In the genomic region with DNA sequence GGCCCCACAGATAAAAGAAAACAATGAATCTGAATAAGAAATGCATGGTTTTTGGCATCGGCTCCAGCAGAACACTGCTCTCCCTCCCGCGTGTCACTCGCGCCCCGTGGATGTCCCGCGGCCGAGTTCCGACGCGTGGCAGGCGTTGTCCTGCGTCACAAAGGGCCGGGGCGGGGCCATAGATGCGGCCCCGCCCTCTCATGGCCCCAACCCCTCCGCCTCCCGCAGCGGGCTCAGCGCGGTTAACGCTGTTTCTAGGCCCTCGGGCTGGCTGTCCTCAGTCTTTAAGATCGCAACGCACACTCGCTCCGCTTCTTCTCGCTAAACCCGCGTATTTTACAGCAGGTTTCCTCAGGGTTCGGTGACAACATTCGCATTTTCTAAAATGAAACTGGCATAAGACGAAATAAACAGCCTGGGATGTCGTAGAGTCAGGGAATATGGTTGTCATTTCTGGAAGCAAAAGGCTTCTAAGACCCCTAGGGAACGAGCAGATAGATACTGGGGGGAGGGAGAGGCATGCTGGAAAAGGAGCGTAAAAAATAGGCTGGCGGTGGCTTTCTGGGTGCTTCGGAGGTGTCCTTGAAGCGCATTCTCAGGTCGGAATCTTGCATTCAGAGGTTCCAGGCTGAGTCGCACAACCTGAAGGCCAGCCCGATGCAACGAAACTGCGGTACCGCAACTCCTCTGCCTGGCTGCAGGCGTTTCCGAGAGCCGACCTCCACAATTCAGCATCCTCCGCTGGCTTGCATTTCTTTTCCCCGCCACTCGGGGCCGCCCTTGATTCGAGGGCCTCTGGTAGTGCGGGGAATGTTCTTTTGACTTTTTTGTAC, we compare ENCODE assay signal across 8 cellular contexts. TPM values are rescaled to one million over a fixed set of nuclear protein-coding genes. Genes with fewer than 3 reads are reported as not detected.
A peak's percentile ranks its signal among the peaks of the same experiment; 100 is the strongest.
DNase-seq lines count a peak whose midpoint lies in the region; ATAC-seq and TF ChIP-seq lines count a peak whose summit lies in the region.

A gene with protein sequence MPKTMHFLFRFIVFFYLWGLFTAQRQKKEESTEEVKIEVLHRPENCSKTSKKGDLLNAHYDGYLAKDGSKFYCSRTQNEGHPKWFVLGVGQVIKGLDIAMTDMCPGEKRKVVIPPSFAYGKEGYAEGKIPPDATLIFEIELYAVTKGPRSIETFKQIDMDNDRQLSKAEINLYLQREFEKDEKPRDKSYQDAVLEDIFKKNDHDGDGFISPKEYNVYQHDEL (minus strand): TSS at position 159 of the 833 bp plus-strand sequence. CDS start 101 bp downstream, at position 58.

- H3K36me3 ChIP-seq in SU-DHL-6 (ENCODE audit: low read length): no peaks in the 10 kb centered on the region
- H3K36me3 ChIP-seq in transverse colon: no peaks in the 10 kb centered on the region

- peak within 1 kb of the TSS; percentile 91 for H3K4me3 Mint-ChIP-seq in activated naive CD8-positive, alpha-beta T cell treated with anti-CD3 and anti-CD28 coated beads, Interleukin-2, amount 50 U/mL, for 24 hours

- peak; percentile 73 for TF ChIP-seq POLR2A in transverse colon (IDR thresholded peaks at IDR 0.05)

- H3K27me3 ChIP-seq in SU-DHL-6 (ENCODE audit: low read length) (no peaks in the 10 kb centered on the region), transverse colon (no peaks in the 10 kb centered on the region)

- H3K36me3 Mint-ChIP-seq in activated naive CD8-positive, alpha-beta T cell treated with anti-CD3 and anti-CD28 coated beads, Interleukin-2, amount 50 U/mL, for 24 hours (ENCODE audit: low read depth): peaks cover 2% of the 10 kb centered on the region

- H3K27ac ChIP-seq in SU-DHL-6 (ENCODE audit: low read depth, low read length): peak within 1 kb of the TSS; percentile 73
- H3K27ac ChIP-seq in transverse colon: peak within 1 kb of the TSS; percentile 94 to 98 (median 97)

- H3K4me1 ChIP-seq in transverse colon: peaks cover 18 to 46% (median 32%) of the 10 kb centered on the region in 4 donors

- no peaks in the 10 kb centered on the region for H3K9me3 ChIP-seq in SU-DHL-6 (ENCODE audit: insufficient read depth, low read length)
- no peaks in the 10 kb centered on the region for H3K9me3 ChIP-seq in transverse colon

- H3K4me3 ChIP-seq in SU-DHL-6 (ENCODE audit: insufficient read depth, low read length, poor library complexity, severe bottlenecking): peak within 1 kb of the TSS; percentile 83
- peak within 1 kb of the TSS; percentile 51 to 77 (median 58) for H3K4me3 ChIP-seq in transverse colon

- intact Hi-C loops in cardiac septum (cut with DNase I) (loop anchor here (5.0 kb wide), 1 partner anchor 66 kb away; no protein-coding TSS in a partner anchor), transverse colon (cut with DNase I; ENCODE audit: low total_unique reads) (loop anchor here (2.0 kb wide), 1 partner anchor 28 kb away; the partner anchor contains the start of genes PJVK and PRKRA)

- in situ Hi-C loops in transverse colon (cut with MboI; ENCODE audit: low pct_ligation_motif_present in 1 of 4, low pct_unique_long_range_greater_than_20kb in 1 of 4, low sequenced_read_pairs in 3 of 4): no loop called here

- ATAC-seq in HG02623 (IDR thresholded peaks at IDR 0.05; ENCODE audit: unreplicated experiment): peak; percentile 39
- peak; percentile 70 for ATAC-seq in activated naive CD8-positive, alpha-beta T cell treated with anti-CD3 and anti-CD28 coated beads, Interleukin-2, amount 50 U/mL, for 24 hours

- peak within 1 kb of the TSS; percentile 89 for H3K27ac Mint-ChIP-seq in activated naive CD8-positive, alpha-beta T cell treated with anti-CD3 and anti-CD28 coated beads, Interleukin-2, amount 50 U/mL, for 24 hours

- H3F3A ChIP-seq in SU-DHL-6 (ENCODE audit: insufficient read depth): peaks cover 21% of the 10 kb centered on the region

- peak within 1 kb of the TSS; percentile 75 for H3K9ac ChIP-seq in SU-DHL-6 (ENCODE audit: low read length)

- no peaks in the 10 kb centered on the region for H3K9me2 ChIP-seq in SU-DHL-6 (replicated peaks; ENCODE audit: insufficient read depth, low read length)

- peaks cover 26% of the 10 kb centered on the region for H3K79me2 ChIP-seq in SU-DHL-6 (ENCODE audit: insufficient read depth, low read length)

- TF ChIP-seq CTCF in GM12801 (IDR thresholded peaks at IDR 0.05; ENCODE audit: extremely low read depth, insufficient read length) (peak; percentile 15), SU-DHL-6 (IDR thresholded peaks at IDR 0.05; ENCODE audit: insufficient read depth, low read length, poor library complexity, severe bottlenecking) (peak; percentile 58), transverse colon (IDR thresholded peaks at IDR 0.05) (peak; percentile 62 to 87 (median 80))

- H3K9me3 Mint-ChIP-seq in activated naive CD8-positive, alpha-beta T cell treated with anti-CD3 and anti-CD28 coated beads, Interleukin-2, amount 50 U/mL, for 24 hours: no peaks in the 10 kb centered on the region

- WGBS in transverse colon (ENCODE audit: low coverage in 1 of 2), 2 donors: 0 to 3% methylated on average over 7 to 56 of the region's 56 CpGs

- peaks cover 49% of the 10 kb centered on the region for H3K4me1 Mint-ChIP-seq in activated naive CD8-positive, alpha-beta T cell treated with anti-CD3 and anti-CD28 coated beads, Interleukin-2, amount 50 U/mL, for 24 hours

- H4K20me1 ChIP-seq in SU-DHL-6 (ENCODE audit: low read depth, low read length): no peaks in the 10 kb centered on the region

- H3K27me3 Mint-ChIP-seq in activated naive CD8-positive, alpha-beta T cell treated with anti-CD3 and anti-CD28 coated beads, Interleukin-2, amount 50 U/mL, for 24 hours: no peaks in the 10 kb centered on the region

- peak within 1 kb of the TSS; percentile 90 for H2AFZ ChIP-seq in SU-DHL-6 (ENCODE audit: low read depth, low read length, severe bottlenecking)

- peak; percentile 63 for TF ChIP-seq EP300 in transverse colon (IDR thresholded peaks at IDR 0.05; ENCODE audit: low read depth)

- DNase-seq in NCI-H1105 treated with DMSO at 0.1 percent for 48 hours (lab: John Stamatoyannopoulos, UW) (peak; percentile 77), cardiac septum (ENCODE audit: low spot score) (peak; percentile 96), pons (ENCODE audit: low spot score) (peak; percentile 92), transverse colon (peak; percentile 91)
- peak; percentile 83 for DNase-seq in activated naive CD8-positive, alpha-beta T cell treated with anti-CD3 and anti-CD28 coated beads, Interleukin-2, amount 50 U/mL, for 24 hours

- peak within 1 kb of the TSS; percentile 99 for H3K4me2 ChIP-seq in SU-DHL-6 (ENCODE audit: low read depth, low read length, poor library complexity, severe bottlenecking)

RNA-seq across cellular contexts. Expression of the gene that starts here (rescaled TPM):
- 6.5 TPM for total RNA-seq in cardiac septum
- 1 to 10 TPM in 2 of 4 donors, under 1 TPM in 1, not detected in 1; 0.37 to 5.2 (median 2.6) TPM for total RNA-seq in transverse colon

Comparison
In these comparisons a context has a peak if more than half of its experiments do, and no peak if none do; other contexts are left out.
1. Peak in every context shown above with its lines: DNase-seq, ATAC-seq, H3K4me3 ChIP-seq and H3K27ac ChIP-seq.
2. CTCF ChIP-seq: peak in every context shown above with its lines; median percentile 80 in transverse colon; 58 in SU-DHL-6; 15 in GM12801.